ENCODE assay signal across 10 cellular contexts in genomic region chr10:72693599-72693915, GRCh38. TPM values are rescaled to one million over a fixed set of nuclear protein-coding genes. Genes with fewer than 3 reads are reported as not detected.
A peak's percentile ranks its signal among the peaks of the same experiment; 100 is the strongest.
DNase-seq lines count a peak whose midpoint lies in the region; ATAC-seq and TF ChIP-seq lines count a peak whose summit lies in the region.
"Had no signal": no experiment of that assay in that cellular context is flagged by ENCODE, and none has a peak within 500 bp of the region (broad histone marks: within the 10 kb centered on the region; RNA-seq: fewer than 3 reads in every experiment).

No MANE protein-coding gene starts in this region.

- no peak for DNase-seq in GM12865 (ENCODE audit: low read depth)
- DNase-seq in OCI-LY7 (ENCODE audit: low spot score): no peak
- no peak for DNase-seq in esophagus squamous epithelium (lab: John Stamatoyannopoulos, UW)
- DNase-seq in sigmoid colon: no peak
- DNase-seq in NCI-H1092 (lab: John Stamatoyannopoulos, UW): no peak
- DNase-seq in NCI-H345 (lab: John Stamatoyannopoulos, UW): no peak
- DNase-seq in NCI-H1105 treated with DMSO at 0.1 percent for 48 hours (lab: John Stamatoyannopoulos, UW): no peak
- DNase-seq: body of pancreas, NCI-H2171 treated with DMSO at 0.1 percent for 48 hours had no signal

- no peaks in the 10 kb centered on the region for H3K36me3 ChIP-seq in OCI-LY7 (ENCODE audit: insufficient read depth, low read length)
- no peaks in the 10 kb centered on the region for H3K36me3 ChIP-seq in esophagus squamous epithelium
- H3K36me3 ChIP-seq in sigmoid colon: no peaks in the 10 kb centered on the region

- H3K4me1 ChIP-seq in OCI-LY7 (ENCODE audit: insufficient read depth, low read length, poor library complexity, severe bottlenecking) (peaks cover 31% of the 10 kb centered on the region), esophagus squamous epithelium (peaks cover 8 to 39% (median 26%) of the 10 kb centered on the region in 3 donors), sigmoid colon (peaks cover 0 to 33% (median 27%) of the 10 kb centered on the region in 4 donors)

- POLR2A ChIA-PET in OCI-LY7 (lab: Charles Lee): interaction anchor here (1.7 kb wide), 1 partner anchor 68 kb away, joined by 6 read pairs; the partner anchor contains the start of gene MICU1

- TF ChIP-seq EP300 in sigmoid colon (IDR thresholded peaks at IDR 0.05): no peak

- TF ChIP-seq POLR2A in esophagus squamous epithelium (IDR thresholded peaks at IDR 0.05) (no peak), sigmoid colon (IDR thresholded peaks at IDR 0.05) (no peak)

- 13 to 41% methylated on average over 2 of the region's 2 CpGs for WGBS in esophagus squamous epithelium, 2 donors
- WGBS in sigmoid colon, 2 donors: 17 to 61% methylated on average over 2 of the region's 2 CpGs

- H3K4me3 ChIP-seq in GM12865 (ENCODE audit: low read depth, low read length) (peak overlapping the region; percentile 88), OCI-LY7 (ENCODE audit: low read depth, low read length, poor library complexity, severe bottlenecking) (peak overlapping the region; percentile 97), esophagus squamous epithelium (peak overlapping the region in 3 of 4 donors; percentile 67 to 94 (median 78)), sigmoid colon (peak overlapping the region in 3 of 4 donors; percentile 62 to 84 (median 68))

- 0 out of 2 replicates have a peak, but pooled peaks cover 4% of the 10 kb centered on the region for H4K20me1 ChIP-seq in OCI-LY7 (ENCODE audit: insufficient read depth, low read length)

- H3K79me2 ChIP-seq in OCI-LY7 (ENCODE audit: insufficient read depth, low read depth, low read length): peaks cover 16% of the 10 kb centered on the region; the same call in 1 of the 2 replicates

- H3K9me3 ChIP-seq in OCI-LY7 (ENCODE audit: low read length) (no peaks in the 10 kb centered on the region), esophagus squamous epithelium (no peaks in the 10 kb centered on the region), sigmoid colon (no peaks in the 10 kb centered on the region)
- H3K9me3 ChIP-seq: body of pancreas had no signal

- no TSS peak for BruUV-seq in OCI-LY7 (replicated peaks; lab: Mats Ljungman, UMichigan)

- H3K27ac ChIP-seq in OCI-LY7 (ENCODE audit: low read depth, low read length, poor library complexity, severe bottlenecking) (no peak overlapping the region), esophagus squamous epithelium (peak overlapping the region in 3 of 4 donors; percentile 91 to 96 (median 95)), sigmoid colon (peak overlapping the region; percentile 84 to 89 (median 86))

- H3K27me3 ChIP-seq in esophagus squamous epithelium: no peaks in the 10 kb centered on the region
- no peaks in the 10 kb centered on the region for H3K27me3 ChIP-seq in sigmoid colon
- H3K27me3 ChIP-seq: body of pancreas had no signal

- CTCF ChIA-PET in OCI-LY7 (lab: Charles Lee; ENCODE audit: unreplicated experiment): no interaction called here

- TF ChIP-seq CTCF in GM12865 (IDR thresholded peaks at IDR 0.05; ENCODE audit: insufficient read depth, low read depth, low read length, missing control alignments) (no peak), OCI-LY7 (conservative IDR thresholded peaks at IDR 0.05; ENCODE audit: low read length) (no peak), esophagus squamous epithelium (IDR thresholded peaks at IDR 0.05) (no peak), sigmoid colon (IDR thresholded peaks at IDR 0.05) (no peak)

- ATAC-seq in HG03439 (IDR thresholded peaks at IDR 0.05; ENCODE audit: unreplicated experiment): no peak
- ATAC-seq: body of pancreas had no signal

- H3K4me2 ChIP-seq in OCI-LY7 (ENCODE audit: low read length): peak overlapping the region; percentile 80

- intact Hi-C loops in OCI-LY7 (cut with micrococcal nuclease; ENCODE audit: unreplicated experiment): loop anchor here (2.0 to 10.0 kb wide), 2 partner anchors 141 to 329 kb away; no protein-coding TSS in a partner anchor
- intact Hi-C loops in esophagus squamous epithelium (cut with DNase I): loop anchor here (5.0 kb wide), 1 partner anchor 139 kb away; no protein-coding TSS in a partner anchor
- intact Hi-C loops in sigmoid colon (cut with DNase I): loop anchor here (2.0 kb wide), 3 partner anchors 67 to 329 kb away; partner anchors contain the start of gene MICU1

- no peak overlapping the region for H2AFZ ChIP-seq in OCI-LY7 (ENCODE audit: low read length)

- no peaks in the 10 kb centered on the region for H3K9me2 ChIP-seq in OCI-LY7 (ENCODE audit: insufficient read depth, low read length)

RNA-seq across cellular contexts. Expression of gene MCU, which starts 1.6 kb away (rescaled TPM):
- total RNA-seq in OCI-LY7 (2014; rRNA removed; shearing (Covaris generic)): 7.7 and 9.9 TPM in 2 replicates
- total RNA-seq in OCI-LY7 (2022) (9.4 and 17.6 TPM in 2 replicates), esophagus squamous epithelium (10 to 100 TPM; 19.9 to 30.0 (median 23.4) TPM), sigmoid colon (10 to 100 TPM; 14.7 to 19.4 (median 18.2) TPM)
- 10 to 100 TPM; 57.7 to 75.6 (median 70.9) TPM for polyA plus RNA-seq in sigmoid colon
